ENCODE assay signal across 8 cellular contexts in genomic region chr10:113679463-113680171, GRCh38. TPM values are rescaled to one million over a fixed set of nuclear protein-coding genes. Genes with fewer than 3 reads are reported as not detected.
A peak's percentile ranks its signal among the peaks of the same experiment; 100 is the strongest.
DNase-seq lines count a peak whose midpoint lies in the region; ATAC-seq, FAIRE-seq and TF ChIP-seq lines count a peak whose summit lies in the region.

Gene CASP7, plus strand, starts transcription at chr10:113679912. Its CDS starts 17,582 bp downstream, at chr10:113697494.

- DNase-seq in CD4-positive, alpha-beta memory T cell = peak; percentile 74 to 87 (median 79)
- DNase-seq in NT2/D1 (ENCODE audit: low read depth, low spot score) = peak; percentile 61
- DNase-seq in activated CD8-positive, alpha-beta memory T cell treated with anti-CD3 and anti-CD28 coated beads, Interleukin-2, amount 50 U/mL, for 48 hours = peak; percentile 87
- peak; percentile 81 for DNase-seq in endothelial cell of umbilical vein (ENCODE audit: low read depth, low spot score)
- peak; percentile 40 for DNase-seq in middle frontal gyrus (ENCODE audit: extremely low spot score, low spot score)
- peak; percentile 72 to 75 for DNase-seq in stimulated activated CD8-positive, alpha-beta memory T cell treated with anti-CD3 and anti-CD28 coated beads, Interleukin-2, amount 100 ng/mL, for 48 hours (ENCODE audit: low read depth in 2 of 2)

- POLR2A ChIA-PET in CD4-positive, alpha-beta memory T cell (lab: Charles Lee; ENCODE audit: partially characterized antibody) = interaction anchor here (1.3 to 2.4 kb wide), 5 partner anchors 9 to 1233 kb away, joined by 3 to 11 read pairs (median 6); partner anchors contain the start of genes CCDC186, VTI1A and ZDHHC6
- POLR2A ChIA-PET in endothelial cell of umbilical vein (lab: Charles Lee) = no interaction called here

- intact Hi-C loops in CD4-positive, alpha-beta memory T cell (cut with micrococcal nuclease) = loop anchor here (1.0 to 5.0 kb wide), 4 partner anchors 175 to 1258 kb away; partner anchors contain the start of genes CCDC186, DCLRE1A, NHLRC2 and TRUB1
- intact Hi-C loops in endothelial cell of umbilical vein (cut with micrococcal nuclease) = loop anchor here (1.0 to 5.0 kb wide), 8 partner anchors 26 to 727 kb away; partner anchors contain the start of genes ADRB1, CCDC186, DCLRE1A and NHLRC2

- peaks cover 38 to 53% (median 39%) of the 10 kb centered on the region in 4 donors for H3K4me1 Mint-ChIP-seq in CD4-positive, alpha-beta memory T cell

- peak within 1 kb of the TSS; percentile 79 for H2AFZ ChIP-seq in endothelial cell of umbilical vein (ENCODE audit: low read depth, low read length)

- H3K27ac ChIP-seq in CD4-positive, alpha-beta memory T cell (ENCODE audit: low read depth, low read length) = peak within 1 kb of the TSS; percentile 69
- peak within 1 kb of the TSS; percentile 90 for H3K27ac ChIP-seq in endothelial cell of umbilical vein (ENCODE audit: insufficient read depth, low read depth, low read length)

- peak within 1 kb of the TSS; percentile 86 for H3K9ac ChIP-seq in NT2/D1 (ENCODE audit: insufficient read length, low read depth)
- H3K9ac ChIP-seq in endothelial cell of umbilical vein (replicated peaks; ENCODE audit: extremely low read depth, insufficient read depth, low read length) = peak within 1 kb of the TSS; percentile 86

- H3K27me3 Mint-ChIP-seq in CD4-positive, alpha-beta memory T cell = no peaks in the 10 kb centered on the region

- H3K9me1 ChIP-seq in endothelial cell of umbilical vein (replicated peaks; ENCODE audit: control insufficient read depth, extremely low read depth, insufficient read depth, low read length) = no peaks in the 10 kb centered on the region

- no peaks in the 10 kb centered on the region for H3K36me3 ChIP-seq in CD4-positive, alpha-beta memory T cell (ENCODE audit: insufficient read depth, low read length)
- H3K36me3 ChIP-seq in NT2/D1 (ENCODE audit: insufficient read depth, insufficient read length, low read length) (peaks cover 9% of the 10 kb centered on the region), endothelial cell of umbilical vein (ENCODE audit: control insufficient read depth in 2 of 2, extremely low read depth in 1 of 2, insufficient read depth in 2 of 2, low read length in 2 of 2) (no peaks in the 10 kb centered on the region)

- H3K27me3 ChIP-seq in CD4-positive, alpha-beta memory T cell (ENCODE audit: insufficient read depth, low read length) = no peaks in the 10 kb centered on the region
- H3K27me3 ChIP-seq in NT2/D1 (ENCODE audit: insufficient read depth, insufficient read length) (no peaks in the 10 kb centered on the region), endothelial cell of umbilical vein (ENCODE audit: control insufficient read depth in 2 of 2, insufficient read depth in 2 of 2, low read length in 2 of 2) (no peaks in the 10 kb centered on the region)

- H3K27ac Mint-ChIP-seq in CD4-positive, alpha-beta memory T cell = peak within 1 kb of the TSS; percentile 91 to 98 (median 96)

- FAIRE-seq in endothelial cell of umbilical vein (lab: Jason Lieb, UNC) = peak; percentile 69

- peaks cover 0 to 4% (median 0%) of the 10 kb centered on the region in 8 donors for H3K9me3 Mint-ChIP-seq in CD4-positive, alpha-beta memory T cell

- TF ChIP-seq CTCF in endothelial cell of umbilical vein (IDR thresholded peaks at IDR 0.05; ENCODE audit: extremely low read depth in 1 of 2, insufficient read depth in 1 of 2, low read depth in 1 of 2, low read length in 2 of 2) = peak in 1 of 2 donors; percentile 29

- no TSS peak for BruUV-seq in endothelial cell of umbilical vein (replicated peaks; lab: Mats Ljungman, UMichigan)

- no peaks in the 10 kb centered on the region for H4K20me1 ChIP-seq in endothelial cell of umbilical vein (replicated peaks; ENCODE audit: control insufficient read depth, extremely low read depth, insufficient read depth, low read length)

- H3K9me3 ChIP-seq in CD4-positive, alpha-beta memory T cell (ENCODE audit: control insufficient read depth in 1 of 2, low read length in 2 of 2) = no peaks in the 10 kb centered on the region
- H3K9me3 ChIP-seq in NT2/D1 (ENCODE audit: insufficient read depth, low read length) (no peaks in the 10 kb centered on the region), endothelial cell of umbilical vein (replicated peaks; ENCODE audit: control insufficient read depth, insufficient read depth, low read length) (no peaks in the 10 kb centered on the region)

- peak within 1 kb of the TSS; percentile 93 to 98 (median 96) for H3K4me3 Mint-ChIP-seq in CD4-positive, alpha-beta memory T cell

- peak within 1 kb of the TSS; percentile 81 for H3K4me2 ChIP-seq in endothelial cell of umbilical vein (ENCODE audit: insufficient read depth, low read length)

- ATAC-seq in GM19324 (IDR thresholded peaks at IDR 0.05; ENCODE audit: low FRiP score, unreplicated experiment) (peak; percentile 84), HG03460 (IDR thresholded peaks at IDR 0.05; ENCODE audit: unreplicated experiment) (peak; percentile 60)

- H3K4me3 ChIP-seq in CD4-positive, alpha-beta memory T cell (ENCODE audit: low read length in 2 of 2) = peak within 1 kb of the TSS; percentile 69 to 85
- peak within 1 kb of the TSS; percentile 85 for H3K4me3 ChIP-seq in NT2/D1 (ENCODE audit: insufficient read length, low read depth)
- peak within 1 kb of the TSS; percentile 77 to 82 (median 78) for H3K4me3 ChIP-seq in endothelial cell of umbilical vein (replicated peaks in 1 of 3; ENCODE audit: insufficient read depth in 1 of 3, low read depth in 1 of 3, low read length in 3 of 3)

- H3K79me2 ChIP-seq in endothelial cell of umbilical vein (ENCODE audit: control insufficient read depth, insufficient read depth, low read length) = peaks cover 29% of the 10 kb centered on the region

- H3K4me1 ChIP-seq in CD4-positive, alpha-beta memory T cell (ENCODE audit: insufficient read depth, low read length) = peaks cover 30% of the 10 kb centered on the region
- no peaks in the 10 kb centered on the region for H3K4me1 ChIP-seq in NT2/D1 (ENCODE audit: insufficient read depth, insufficient read length)
- peaks cover 11% of the 10 kb centered on the region for H3K4me1 ChIP-seq in endothelial cell of umbilical vein (ENCODE audit: control insufficient read depth, extremely low read depth, insufficient read depth, low read length)

- dilution Hi-C loops in endothelial cell of umbilical vein (cut with MboI; ENCODE audit: extremely low pct_ligation_motif_present, low sequenced_read_pairs) = no loop called here

- H3K36me3 Mint-ChIP-seq in CD4-positive, alpha-beta memory T cell = peaks cover 14 to 32% of the 10 kb centered on the region in 2 donors

- TF ChIP-seq POLR2A in endothelial cell of umbilical vein (IDR thresholded peaks at IDR 0.05; ENCODE audit: low read depth, low read length) = peak; percentile 53

- CTCF ChIA-PET in CD4-positive, alpha-beta memory T cell (lab: Charles Lee; ENCODE audit: partially characterized antibody) = interaction anchor here (0.7 to 1.6 kb wide), 8 partner anchors 9 to 94 kb away, joined by 3 to 7 read pairs (median 3); no protein-coding TSS in a partner anchor
- CTCF ChIA-PET in endothelial cell of umbilical vein (lab: Charles Lee) = interaction anchor here (0.6 to 1.5 kb wide), 25 partner anchors 10 to 441 kb away, joined by 3 to 23 read pairs (median 4); partner anchors contain the start of gene NRAP

TF ChIP-seq in endothelial cell of umbilical vein, 7 proteins besides CTCF, POLR2A, EP300 and RAD21:
- TF ChIP-seq EZH2 (IDR thresholded peaks at IDR 0.05; ENCODE audit: borderline replicate concordance, low read depth, low read length, severe bottlenecking) (no peak), MYC (IDR thresholded peaks at IDR 0.05; ENCODE audit: low read depth, low read length) (no peak), FOS (IDR thresholded peaks at IDR 0.05; ENCODE audit: borderline replicate concordance, insufficient read depth, low read length) (no peak)

RNA-seq across cellular contexts. Expression of gene CASP7, which starts in this region (rescaled TPM):
- total RNA-seq in CD4-positive, alpha-beta memory T cell = 10 to 100 TPM; 18.2 to 23.1 TPM
- 10 to 100 TPM; 16.4 to 22.7 TPM for polyA plus RNA-seq in CD4-positive, alpha-beta memory T cell
- total RNA-seq in endothelial cell of umbilical vein = 43.1 and 54.3 TPM in 2 replicates
- polyA plus RNA-seq in endothelial cell of umbilical vein = 14.6 and 14.7 TPM in 2 replicates
- polyA plus RNA-seq in endothelial cell of umbilical vein (2011; cell fraction: cytosol; rRNA removed) = 24.6 and 25.6 TPM in 2 replicates
- polyA plus RNA-seq in endothelial cell of umbilical vein (2011; cell fraction: nucleus; rRNA removed) = 21.3 and 22.7 TPM in 2 replicates
- 39.4 and 42.4 TPM in 2 replicates for polyA plus RNA-seq in endothelial cell of umbilical vein (2012)
- polyA minus RNA-seq in endothelial cell of umbilical vein = 19.2 and 24.4 TPM in 2 replicates
- 14.0 TPM for polyA minus RNA-seq in endothelial cell of umbilical vein (2011; cell fraction: cytosol; rRNA and poly(A)+ RNA removed)
- polyA minus RNA-seq in endothelial cell of umbilical vein (2011; cell fraction: nucleus; rRNA and poly(A)+ RNA removed) = 7.2 and 8.1 TPM in 2 replicates

Comparison
In these comparisons a context has a peak if more than half of its experiments do, and no peak if none do; other contexts are left out.
1. Peak in every context shown above with its lines: DNase-seq, ATAC-seq, H3K4me3 ChIP-seq and H3K27ac ChIP-seq.